In genomic region chrX:112832481-112833095, GRCh38 we compare ENCODE assay signal across 11 cellular contexts. TPM values are rescaled to one million over a fixed set of nuclear protein-coding genes. Genes with fewer than 3 reads are reported as not detected.
A peak's percentile ranks its signal among the peaks of the same experiment; 100 is the strongest.
DNase-seq lines count a peak whose midpoint lies in the region; ATAC-seq and TF ChIP-seq lines count a peak whose summit lies in the region.
"Had no signal": no experiment of that assay in that cellular context is flagged by ENCODE, and none has a peak within 500 bp of the region (broad histone marks: within the 10 kb centered on the region; RNA-seq: fewer than 3 reads in every experiment).

No MANE protein-coding gene starts in this region.

- H3K9me3 ChIP-seq in HCT116 (ENCODE audit: control insufficient read depth in 1 of 2, insufficient read depth in 1 of 2, low read depth in 1 of 2, low read length in 2 of 2) (no peaks in the 10 kb centered on the region), prostate gland (no peaks in the 10 kb centered on the region)

- no TSS peak for BruUV-seq in HCT116 (replicated peaks; lab: Mats Ljungman, UMichigan)

- TF ChIP-seq POLR2A in HCT116 (IDR thresholded peaks at IDR 0.05; ENCODE audit: borderline replicate concordance, extremely low read depth, insufficient read depth, insufficient read length) (no peak), prostate gland (IDR thresholded peaks at IDR 0.05) (no peak)

- POLR2A ChIA-PET in HCT116 (lab: Charles Lee), result no interaction called here

- no peak overlapping the region for H3K4me3 Mint-ChIP-seq in activated T-cell treated with anti-CD3 and anti-CD28 coated beads, Interleukin-2, amount 50 U/mL, for 72 hours

- H3K4me2 ChIP-seq in HCT116 (ENCODE audit: low read length), result no peak overlapping the region

- RAD21 ChIA-PET in HCT116 (lab: Charles Lee; ENCODE audit: low non-redundant PET in 1 of 2, low total read pairs in 2 of 2, uncharacterized antibody in 2 of 2, unreplicated experiment in 2 of 2), result no interaction called here

- H4K20me1 ChIP-seq in HCT116 (ENCODE audit: insufficient read depth), result no peaks in the 10 kb centered on the region

- H3K4me1 ChIP-seq in HCT116 (ENCODE audit: control insufficient read depth in 1 of 2, insufficient read depth in 2 of 2, low read length in 2 of 2) (peaks cover 4 to 6% of the 10 kb centered on the region in 2 experiments; a peak in 3 of 4 replicates), prostate gland (replicated peaks) (no peaks in the 10 kb centered on the region)

- ATAC-seq in HCT116 (peak; percentile 76), esophagus mucosa (peak; percentile 84)
- ATAC-seq in activated T-cell treated with anti-CD3 and anti-CD28 coated beads, Interleukin-2, amount 50 U/mL, for 72 hours (replicated peaks in 1 of 2), result no peak

- no peaks in the 10 kb centered on the region for H3K9me2 ChIP-seq in HCT116 (ENCODE audit: insufficient read depth)

- H3K79me2 ChIP-seq in HCT116 (ENCODE audit: insufficient read depth, low read length), result no peaks in the 10 kb centered on the region

- no peak overlapping the region for H2AFZ ChIP-seq in HCT116 (ENCODE audit: low read depth, low read length, poor library complexity, severe bottlenecking)

- H3K27me3 Mint-ChIP-seq in activated T-cell treated with anti-CD3 and anti-CD28 coated beads, Interleukin-2, amount 50 U/mL, for 72 hours (ENCODE audit: low read depth), result peaks cover 12% of the 10 kb centered on the region

- H3K27ac ChIP-seq in HCT116 (ENCODE audit: low read depth, low read length) (no peak overlapping the region), prostate gland (no peak overlapping the region)

- intact Hi-C loops in HCT116 (cut with micrococcal nuclease), result no loop called here
- intact Hi-C loops in prostate gland (cut with DNase I), result no loop called here

- no peaks in the 10 kb centered on the region for H3K9me3 Mint-ChIP-seq in activated T-cell treated with anti-CD3 and anti-CD28 coated beads, Interleukin-2, amount 50 U/mL, for 72 hours

- no peak for TF ChIP-seq RAD21 in HCT116 (IDR thresholded peaks at IDR 0.05; ENCODE audit: low read depth)

- CTCF ChIA-PET in HCT116 (lab: Charles Lee), result no interaction called here

- WGBS in prostate gland, result 78% methylated on average over 2 of the region's 3 CpGs

- no peaks in the 10 kb centered on the region for H3K36me3 Mint-ChIP-seq in activated T-cell treated with anti-CD3 and anti-CD28 coated beads, Interleukin-2, amount 50 U/mL, for 72 hours (ENCODE audit: insufficient read depth in 2 of 2)

- no peak overlapping the region for H3K4me3 ChIP-seq in HCT116 (replicated peaks in 1 of 2; ENCODE audit: low read depth in 1 of 2, low read length in 2 of 2)
- no peak overlapping the region for H3K4me3 ChIP-seq in prostate gland

- H3K9ac ChIP-seq in HCT116 (ENCODE audit: low read length), result no peak overlapping the region

- in situ Hi-C loops in GM13976 (cut with MboI; ENCODE audit: low sequenced_read_pairs, unreplicated experiment), result no loop called here

- TF ChIP-seq CTCF in HCT116 (IDR thresholded peaks at IDR 0.05 in 2 of 3, conservative IDR thresholded peaks at IDR 0.05 in 1 of 3; ENCODE audit: borderline replicate concordance in 1 of 3, insufficient read depth in 1 of 3, low read depth in 2 of 3, low read length in 2 of 3) (no peak), prostate gland (IDR thresholded peaks at IDR 0.05) (no peak), GM13976 (IDR thresholded peaks at IDR 0.05; ENCODE audit: borderline replicate concordance, control extremely low read depth, extremely low read depth, insufficient read depth, missing control alignments) (no peak)

- H3K4me1 Mint-ChIP-seq in activated T-cell treated with anti-CD3 and anti-CD28 coated beads, Interleukin-2, amount 50 U/mL, for 72 hours (ENCODE audit: low read depth), result no peaks in the 10 kb centered on the region

- DNase-seq in HCT116 (ENCODE audit: low read depth, low spot score) (peak; percentile 12), NCI-H345 treated with DMSO at 0.1 percent for 48 hours (lab: John Stamatoyannopoulos, UW; ENCODE audit: unreplicated experiment) (peak; percentile 35), prostate gland (ENCODE audit: low spot score) (peak; percentile 49), GM13976 (ENCODE audit: low spot score) (no peak), activated T-cell treated with anti-CD3 and anti-CD28 coated beads for 4 hours (no peak), GF-D8 (lab: John Stamatoyannopoulos, UW) (no peak)
- DNase-seq in activated T-cell treated with anti-CD3 and anti-CD28 coated beads, Interleukin-2, amount 50 U/mL, for 72 hours, result no peak
- DNase-seq: activated CD8-positive, alpha-beta memory T cell treated with anti-CD3 and anti-CD28 coated beads, Interleukin-2, amount 50 U/mL, for 48 hours; COR-L47; NCI-H526 had no signal

- H3K27me3 ChIP-seq in HCT116 (ENCODE audit: insufficient read depth, low read length), result no peaks in the 10 kb centered on the region
- no peaks in the 10 kb centered on the region for H3K27me3 ChIP-seq in prostate gland (replicated peaks; ENCODE audit: insufficient read depth)

- no peak overlapping the region for H3K27ac Mint-ChIP-seq in activated T-cell treated with anti-CD3 and anti-CD28 coated beads, Interleukin-2, amount 50 U/mL, for 72 hours

- no peaks in the 10 kb centered on the region for H3K36me3 ChIP-seq in HCT116 (ENCODE audit: control insufficient read depth in 1 of 2, insufficient read depth in 2 of 2, low read length in 2 of 2)
- no peaks in the 10 kb centered on the region for H3K36me3 ChIP-seq in prostate gland

TF ChIP-seq in HCT116, 20 proteins besides CTCF, POLR2A, EP300 and RAD21 (continues in another document):
- TF ChIP-seq EZH2 (IDR thresholded peaks at IDR 0.05) (no peak), SIN3A (IDR thresholded peaks at IDR 0.05; ENCODE audit: low read depth) (no peak), EGR1 (IDR thresholded peaks at IDR 0.05; ENCODE audit: low read depth) (no peak), SP1 (IDR thresholded peaks at IDR 0.05; ENCODE audit: low read depth) (no peak), CBX3 (IDR thresholded peaks at IDR 0.05; ENCODE audit: low read depth) (no peak), SRF (IDR thresholded peaks at IDR 0.05; ENCODE audit: low read depth) (no peak), POLR2AphosphoS5 (IDR thresholded peaks at IDR 0.05; ENCODE audit: low read depth, low read length) (no peak), TCF7L2 (IDR thresholded peaks at IDR 0.05; ENCODE audit: borderline replicate concordance, extremely low read depth, insufficient read depth, insufficient read length) (no peak), MAX (IDR thresholded peaks at IDR 0.05) (no peak), FOSL1 (IDR thresholded peaks at IDR 0.05; ENCODE audit: low read depth) (peak; percentile 40), CEBPB (IDR thresholded peaks at IDR 0.05; ENCODE audit: low read depth) (no peak), EZH2phosphoT487 (IDR thresholded peaks at IDR 0.05; ENCODE audit: borderline replicate concordance) (no peak), ATF3 (IDR thresholded peaks at IDR 0.05) (peak; percentile 25; the same call in 1 of the 2 replicates), YY1 (IDR thresholded peaks at IDR 0.05; ENCODE audit: extremely low read depth, insufficient replicate concordance, low read depth, low read length) (no peak), ZBTB33 (IDR thresholded peaks at IDR 0.05; ENCODE audit: extremely low read depth, insufficient replicate concordance, low read length) (no peak), ZFX (IDR thresholded peaks at IDR 0.05) (no peak), JUND (IDR thresholded peaks at IDR 0.05) (peak; percentile 44)

RNA-seq across cellular contexts. Expression of gene AMOT, which starts 8.0 kb away (rescaled TPM):
- total RNA-seq in HCT116 (2021; ENCODE audit: unreplicated experiment) (7.7 TPM), esophagus mucosa (3.3 TPM), prostate gland (10 to 100 TPM; 27.9 to 60.1 TPM)
- polyA plus RNA-seq in HCT116 (2012), result 2.5 and 3.3 TPM in 2 replicates
- total RNA-seq in activated T-cell treated with anti-CD3 and anti-CD28 coated beads, Interleukin-2, amount 50 U/mL, for 72 hours, result 1 to 10 TPM; 1.3 TPM

Comparison
In these comparisons a context has a peak if more than half of its experiments do, and no peak if none do; other contexts are left out.
1. ATAC-seq: peak in HCT116 (single experiment) and esophagus mucosa (single experiment); none in activated T-cell treated with anti-CD3 and anti-CD28 coated beads, Interleukin-2, amount 50 U/mL, for 72 hours (0 of 2).
2. DNase-seq: peak in HCT116 (single experiment), NCI-H345 treated with DMSO at 0.1 percent for 48 hours (single experiment) and prostate gland (single experiment); none in GM13976 (single experiment), activated T-cell treated with anti-CD3 and anti-CD28 coated beads for 4 hours (single experiment), activated T-cell treated with anti-CD3 and anti-CD28 coated beads, Interleukin-2, amount 50 U/mL, for 72 hours (0 of 2) and GF-D8 (single experiment).